14 cellular contexts compared by ENCODE assay signal in genomic region chr19:19067276-19068072, GRCh38. TPM values are rescaled to one million over a fixed set of nuclear protein-coding genes. Genes with fewer than 3 reads are reported as not detected.
DNase-seq lines count a peak whose midpoint lies in the region; ATAC-seq and TF ChIP-seq lines count a peak whose summit lies in the region.
"Had no signal": no experiment of that assay in that cellular context is flagged by ENCODE, and none has a peak within 500 bp of the region (broad histone marks: within the 10 kb centered on the region; RNA-seq: fewer than 3 reads in every experiment).

No MANE protein-coding gene starts in this region.

- no peaks in the 10 kb centered on the region for H3K36me3 ChIP-seq in psoas muscle (ENCODE audit: insufficient read depth in 1 of 2, low read depth in 1 of 2)
- H3K36me3 ChIP-seq in aorta (ENCODE audit: control insufficient read depth in 1 of 2, insufficient read depth in 2 of 2, low read length in 1 of 2), result no peaks in the 10 kb centered on the region
- H3K36me3 ChIP-seq: brain microvascular endothelial cell, upper lobe of left lung had no signal

- H3K27me3 Mint-ChIP-seq in activated CD4-positive, alpha-beta T cell treated with anti-CD3 and anti-CD28 coated beads, Interleukin-2, amount 10 ng/mL, durations not matched to agents 7 days and 5 days, result no peaks in the 10 kb centered on the region

- H3K27me3 ChIP-seq in psoas muscle (ENCODE audit: insufficient read depth in 3 of 3, low read length in 2 of 3) (no peaks in the 10 kb centered on the region), aorta (ENCODE audit: control insufficient read depth in 1 of 2, insufficient read depth in 2 of 2, low read length in 1 of 2) (no peaks in the 10 kb centered on the region)
- H3K27me3 ChIP-seq: brain microvascular endothelial cell, upper lobe of left lung had no signal

- peak overlapping the region; percentile 50 for H3K27ac Mint-ChIP-seq in activated CD4-positive, alpha-beta T cell treated with anti-CD3 and anti-CD28 coated beads, Interleukin-2, amount 10 ng/mL, durations not matched to agents 7 days and 5 days

- intact Hi-C loops in psoas muscle (cut with DNase I), result no loop called here
- intact Hi-C loops in aorta (cut with DNase I), result no loop called here

- H3K4me1 Mint-ChIP-seq in activated CD4-positive, alpha-beta T cell treated with anti-CD3 and anti-CD28 coated beads, Interleukin-2, amount 10 ng/mL, durations not matched to agents 7 days and 5 days, result peaks cover 47% of the 10 kb centered on the region

- CTCF ChIA-PET in activated CD4-positive, alpha-beta T cell treated with anti-CD3 and anti-CD28 coated beads, Interleukin-2, amount 10 ng/mL, durations not matched to agents 7 days and 5 days (lab: Charles Lee), result interaction anchor here (0.7 kb wide), 2 partner anchors 15 to 73 kb away, joined by 3 read pairs; no protein-coding TSS in a partner anchor

- H3K4me3 ChIP-seq in fibroblast of pulmonary artery (replicated peaks; ENCODE audit: low read depth, low read length) (no peak overlapping the region), psoas muscle (peak overlapping the region; percentile 18), aorta (ENCODE audit: low read length in 2 of 2) (no peak overlapping the region)
- H3K4me3 ChIP-seq: A549, upper lobe of left lung had no signal

- TF ChIP-seq CTCF in fibroblast of pulmonary artery (IDR thresholded peaks at IDR 0.05; ENCODE audit: low read length, missing control alignments) (no peak), psoas muscle (IDR thresholded peaks at IDR 0.05) (no peak)

- ATAC-seq in psoas muscle, result peak; percentile 24 to 66 (median 53)
- no peak for ATAC-seq in aorta (ENCODE audit: low FRiP score)
- ATAC-seq: A549 had no signal

- peak overlapping the region; percentile 87 for H3K27ac ChIP-seq in psoas muscle
- no peak overlapping the region for H3K27ac ChIP-seq in aorta (ENCODE audit: low read depth in 1 of 2, low read length in 2 of 2)
- H3K27ac ChIP-seq: A549, brain microvascular endothelial cell, upper lobe of left lung had no signal

- no peaks in the 10 kb centered on the region for H3K9me3 Mint-ChIP-seq in activated CD4-positive, alpha-beta T cell treated with anti-CD3 and anti-CD28 coated beads, Interleukin-2, amount 10 ng/mL, durations not matched to agents 7 days and 5 days

- WGBS in psoas muscle, 3 donors, result 27 to 38% (median 31%) methylated on average over 11 of the region's 11 CpGs
- 88% methylated on average over 11 of the region's 11 CpGs for WGBS in aorta, 2 donors

- H3K9me3 ChIP-seq in psoas muscle, result no peaks in the 10 kb centered on the region
- H3K9me3 ChIP-seq in aorta (ENCODE audit: control insufficient read depth, low read length), result no peaks in the 10 kb centered on the region
- H3K9me3 ChIP-seq: A549, upper lobe of left lung had no signal

- no peak overlapping the region for H3K4me3 Mint-ChIP-seq in activated CD4-positive, alpha-beta T cell treated with anti-CD3 and anti-CD28 coated beads, Interleukin-2, amount 10 ng/mL, durations not matched to agents 7 days and 5 days

- peaks cover 44% of the 10 kb centered on the region for H3K4me1 ChIP-seq in psoas muscle
- H3K4me1 ChIP-seq in aorta (ENCODE audit: control insufficient read depth in 1 of 2, insufficient read depth in 2 of 2, low read length in 2 of 2), result no peaks in the 10 kb centered on the region

- DNase-seq in activated CD4-positive, alpha-beta T cell treated with anti-CD3 and anti-CD28 coated beads, Interleukin-2, amount 10 ng/mL, durations not matched to agents 7 days and 5 days, result no peak
- no peak for DNase-seq in activated CD4-positive, alpha-beta T cell treated with anti-CD3 and anti-CD28 coated beads, Interleukin-2, amount 50 U/mL, for 1 hour
- peak; percentile 41 for DNase-seq in NCI-H1694 treated with DMSO at 0.1 percent for 48 hours (lab: John Stamatoyannopoulos, UW)
- DNase-seq in fibroblast of pulmonary artery (ENCODE audit: low read depth), result peak; percentile 24
- peak; percentile 49 to 63 for DNase-seq in psoas muscle
- no peak for DNase-seq in GM19238 (ENCODE audit: insufficient read length, low spot score)
- DNase-seq in NOMO-1 treated with DMSO at 0.1 percent for 48 hours (lab: John Stamatoyannopoulos, UW; ENCODE audit: unreplicated experiment), result no peak
- DNase-seq in aorta, result no peak
- DNase-seq: brain microvascular endothelial cell, DMS79, NCI-H1930, nucleus accumbens, upper lobe of left lung had no signal

- H3K36me3 Mint-ChIP-seq in activated CD4-positive, alpha-beta T cell treated with anti-CD3 and anti-CD28 coated beads, Interleukin-2, amount 10 ng/mL, durations not matched to agents 7 days and 5 days (ENCODE audit: low read depth), result peaks cover 8% of the 10 kb centered on the region

- POLR2A ChIA-PET in activated CD4-positive, alpha-beta T cell treated with anti-CD3 and anti-CD28 coated beads, Interleukin-2, amount 10 ng/mL, durations not matched to agents 7 days and 5 days (lab: Charles Lee), result no interaction called here

RNA-seq across cellular contexts. Expression of gene SLC25A42, which starts 3.7 kb away (rescaled TPM):
- 10 to 100 TPM; 20.6 to 22.2 TPM for total RNA-seq in activated CD4-positive, alpha-beta T cell treated with anti-CD3 and anti-CD28 coated beads, Interleukin-2, amount 10 ng/mL, durations not matched to agents 7 days and 5 days
- 10 to 100 TPM; 14.7 to 40.2 (median 24.5) TPM for total RNA-seq in psoas muscle
- polyA plus RNA-seq in psoas muscle, result 10 to 100 TPM in 2 of 3 donors, 1 to 10 TPM in 1; 4.6 to 31.9 (median 12.2) TPM
- total RNA-seq in aorta, result 10 to 100 TPM in 1 of 2 donors, 1 to 10 TPM in 1; 9.4 to 10.3 TPM
- 10 to 100 TPM in 1 of 2 donors, 1 to 10 TPM in 1; 3.8 to 12.5 TPM for polyA plus RNA-seq in aorta

RNA-seq across cellular contexts. Expression of gene ARMC6, which starts 34.1 kb away (rescaled TPM):
- total RNA-seq in activated CD4-positive, alpha-beta T cell treated with anti-CD3 and anti-CD28 coated beads, Interleukin-2, amount 10 ng/mL, durations not matched to agents 7 days and 5 days, result 10 to 100 TPM; 38.6 to 39.3 TPM
- total RNA-seq in psoas muscle, result 10 to 100 TPM; 13.7 to 22.6 (median 18.8) TPM
- 10 to 100 TPM; 22.8 to 74.1 (median 25.7) TPM for polyA plus RNA-seq in psoas muscle
- total RNA-seq in aorta, result 10 to 100 TPM; 11.7 to 13.1 TPM
- polyA plus RNA-seq in aorta, result 10 to 100 TPM in 1 of 2 donors, 1 to 10 TPM in 1; 8.8 to 13.2 TPM

RNA-seq across cellular contexts. Expression of gene SUGP2, which starts 34.2 kb away (rescaled TPM):
- 100 to 1,000 TPM; 128 to 144 TPM for total RNA-seq in activated CD4-positive, alpha-beta T cell treated with anti-CD3 and anti-CD28 coated beads, Interleukin-2, amount 10 ng/mL, durations not matched to agents 7 days and 5 days
- 10 to 100 TPM; 41.3 to 53.3 (median 48.1) TPM for total RNA-seq in psoas muscle
- polyA plus RNA-seq in psoas muscle, result 10 to 100 TPM; 31.8 to 45.3 (median 34.4) TPM
- total RNA-seq in aorta, result 10 to 100 TPM; 61.0 to 93.1 TPM
- polyA plus RNA-seq in aorta, result 10 to 100 TPM in 1 of 2 donors, 1 to 10 TPM in 1; 7.4 to 61.3 TPM

Comparison
In these comparisons a context has a peak if more than half of its experiments do, and no peak if none do; other contexts are left out.
1. DNase-seq: peak in NCI-H1694 treated with DMSO at 0.1 percent for 48 hours (single experiment), fibroblast of pulmonary artery (single experiment) and psoas muscle (2 of 2); none in activated CD4-positive, alpha-beta T cell treated with anti-CD3 and anti-CD28 coated beads, Interleukin-2, amount 10 ng/mL, durations not matched to agents 7 days and 5 days (single experiment), activated CD4-positive, alpha-beta T cell treated with anti-CD3 and anti-CD28 coated beads, Interleukin-2, amount 50 U/mL, for 1 hour (single experiment), GM19238 (single experiment), NOMO-1 treated with DMSO at 0.1 percent for 48 hours (single experiment) and aorta (0 of 2).